In the genomic region with DNA sequence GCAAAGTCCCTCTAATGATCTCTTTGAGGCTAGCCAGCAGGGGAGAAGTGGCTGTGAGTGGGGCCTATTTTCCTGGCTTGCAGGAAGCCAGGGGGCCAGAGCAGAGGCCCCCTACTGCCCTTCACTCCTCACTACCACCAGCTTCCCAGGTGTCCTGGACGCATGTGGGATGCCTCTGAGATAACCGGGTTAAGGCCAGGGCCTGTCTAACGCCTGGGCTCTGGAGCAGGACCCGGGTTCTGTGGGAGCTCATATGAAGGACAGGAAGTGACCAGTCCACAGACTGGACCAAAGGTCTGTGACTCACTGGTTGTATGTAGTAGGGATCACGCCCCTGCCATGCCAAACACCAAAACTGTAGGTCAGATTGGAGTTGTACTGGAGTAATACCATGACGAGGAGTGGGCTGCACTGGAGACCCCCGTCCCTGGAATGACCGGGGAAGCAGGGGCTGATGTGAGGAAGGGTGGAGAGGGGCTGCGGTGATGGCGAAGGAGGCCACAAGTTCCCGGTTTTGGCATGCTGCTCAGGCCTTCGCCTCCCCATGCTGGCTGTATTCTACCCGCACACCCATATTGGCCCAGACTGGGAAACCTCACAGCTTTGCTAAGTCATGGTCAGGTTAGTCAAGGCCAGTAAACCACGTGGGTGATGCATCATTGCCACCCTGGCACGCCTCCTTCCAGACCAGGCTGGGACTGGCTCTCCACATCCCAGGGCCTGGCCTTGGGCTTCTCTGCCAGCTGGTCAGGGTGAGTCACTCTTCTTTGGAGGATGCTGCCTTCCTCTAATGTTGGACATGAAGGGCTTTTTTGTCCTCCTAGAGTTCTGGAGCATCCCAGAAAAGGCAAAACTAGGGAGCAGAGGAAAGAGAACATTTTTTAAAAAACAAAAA, we compare ENCODE assay signal across 9 cellular contexts. TPM values are rescaled to one million over a fixed set of nuclear protein-coding genes. Genes with fewer than 3 reads are reported as not detected.
DNase-seq lines count a peak whose midpoint lies in the region; FAIRE-seq and TF ChIP-seq lines count a peak whose summit lies in the region.
"Had no signal": no experiment of that assay in that cellular context is flagged by ENCODE, and none has a peak within 500 bp of the region (broad histone marks: within the 10 kb centered on the region; RNA-seq: fewer than 3 reads in every experiment).

No MANE protein-coding gene starts in this region.

- no peaks in the 10 kb centered on the region for H3K9me3 ChIP-seq in astrocyte (ENCODE audit: insufficient read depth, low read depth, low read length)

- H3K4me2 ChIP-seq in astrocyte (ENCODE audit: low read length), result no peak overlapping the region

- H3K36me3 ChIP-seq in astrocyte (ENCODE audit: insufficient read depth, low read length), result no peaks in the 10 kb centered on the region
- H3K36me3 ChIP-seq in kidney epithelial cell (ENCODE audit: control insufficient read depth, insufficient read depth, low read length), result no peaks in the 10 kb centered on the region

- H3K79me2 ChIP-seq in astrocyte (ENCODE audit: insufficient read depth, low read length), result no peaks in the 10 kb centered on the region

- TF ChIP-seq CTCF in astrocyte (IDR thresholded peaks at IDR 0.05; ENCODE audit: insufficient read depth, low read depth, low read length), result no peak
- no peak for TF ChIP-seq CTCF in kidney epithelial cell (IDR thresholded peaks at IDR 0.05; ENCODE audit: insufficient read depth, low read length, poor library complexity, severe bottlenecking)

- no peak overlapping the region for H3K4me3 Mint-ChIP-seq in astrocyte (ENCODE audit: unreplicated experiment)

- peaks cover 5% of the 10 kb centered on the region for H3K27me3 Mint-ChIP-seq in astrocyte (ENCODE audit: low read depth, unreplicated experiment)

- H3K9ac ChIP-seq in astrocyte (ENCODE audit: low read length), result peak overlapping the region; percentile 58

- DNase-seq in A172 (ENCODE audit: low spot score) (peak; percentile 100), HS-27A (ENCODE audit: low read depth) (peak; percentile 94), astrocyte (ENCODE audit: low read depth) (peak; percentile 95), kidney epithelial cell (ENCODE audit: low read depth) (peak; percentile 92), NCI-H524 treated with DMSO at 0.1 percent for 48 hours (lab: John Stamatoyannopoulos, UW) (no peak), T-helper 2 cell (no peak)
- DNase-seq in activated effector memory CD4-positive, alpha-beta T cell treated with Interleukin-2 at 50 U/mL for 16 hours, result no peak
- no peak for DNase-seq in activated CD8-positive, alpha-beta memory T cell treated with anti-CD3 and anti-CD28 coated beads, Interleukin-2, amount 50 U/mL, for 4 hours

- H3K27me3 ChIP-seq in astrocyte (ENCODE audit: insufficient read depth, low read length), result no peaks in the 10 kb centered on the region
- H3K27me3 ChIP-seq in kidney epithelial cell (ENCODE audit: control insufficient read depth, insufficient read depth, low read length), result no peaks in the 10 kb centered on the region

- H3K4me3 ChIP-seq in astrocyte (ENCODE audit: insufficient read depth, low read depth, low read length), result no peak overlapping the region
- H3K4me3 ChIP-seq in kidney epithelial cell (ENCODE audit: low read depth, low read length), result no peak overlapping the region
- H3K4me3 ChIP-seq: SK-N-MC had no signal

- H3K4me1 ChIP-seq in astrocyte (ENCODE audit: insufficient read depth, low read length), result peaks cover 15% of the 10 kb centered on the region

- H3K36me3 Mint-ChIP-seq in astrocyte (ENCODE audit: low read depth, unreplicated experiment), result no peaks in the 10 kb centered on the region

- peak overlapping the region; percentile 53 for H3K27ac Mint-ChIP-seq in astrocyte (ENCODE audit: unreplicated experiment)

- H3K4me1 Mint-ChIP-seq in astrocyte (ENCODE audit: low read depth, unreplicated experiment), result peaks cover 8% of the 10 kb centered on the region

- H4K20me1 ChIP-seq in astrocyte (ENCODE audit: insufficient read depth, low read length), result no peaks in the 10 kb centered on the region

- peak; percentile 82 for FAIRE-seq in astrocyte (lab: Jason Lieb, UNC)

- H3K9me3 Mint-ChIP-seq in astrocyte (ENCODE audit: unreplicated experiment), result peaks cover 3% of the 10 kb centered on the region

- H2AFZ ChIP-seq in astrocyte (ENCODE audit: low read depth, low read length), result peak overlapping the region; percentile 67

- peak overlapping the region; percentile 93 for H3K27ac ChIP-seq in astrocyte (ENCODE audit: low read depth, low read length)
- H3K27ac ChIP-seq: SK-N-MC had no signal

RNA-seq across cellular contexts. Expression of a gene that starts 47.1 kb away (rescaled TPM):
- total RNA-seq in A172 (2014; rRNA removed; shearing (Covaris generic)), result 129 and 146 TPM in 2 replicates
- total RNA-seq in astrocyte, result 82.6 and 95.6 TPM in 2 replicates
- 98.2 and 111 TPM in 2 replicates for total RNA-seq in kidney epithelial cell

RNA-seq across cellular contexts. Expression of a gene that starts 54.0 kb away (rescaled TPM):
- 524 and 529 TPM in 2 replicates for total RNA-seq in A172 (2014; rRNA removed; shearing (Covaris generic))
- total RNA-seq in astrocyte (73.0 and 77.6 TPM in 2 replicates), kidney epithelial cell (89.6 and 92.7 TPM in 2 replicates)

Comparison
In these comparisons a context has a peak if more than half of its experiments do, and no peak if none do; other contexts are left out.
1. DNase-seq: peak in A172 (single experiment), HS-27A (single experiment), astrocyte (single experiment) and kidney epithelial cell (single experiment); none in NCI-H524 treated with DMSO at 0.1 percent for 48 hours (single experiment), T-helper 2 cell (0 of 5), activated effector memory CD4-positive, alpha-beta T cell treated with Interleukin-2 at 50 U/mL for 16 hours (single experiment) and activated CD8-positive, alpha-beta memory T cell treated with anti-CD3 and anti-CD28 coated beads, Interleukin-2, amount 50 U/mL, for 4 hours (single experiment).